Comparison of ENCODE assay signal across 8 cellular contexts in genomic region chr10:7417103-7417623, GRCh38. TPM values are rescaled to one million over a fixed set of nuclear protein-coding genes. Genes with fewer than 3 reads are reported as not detected.
DNase-seq lines count a peak whose midpoint lies in the region; ATAC-seq and TF ChIP-seq lines count a peak whose summit lies in the region.

No MANE protein-coding gene starts in this region.

- no peak overlapping the region for H3K27ac ChIP-seq in PC-9

- H3K4me3 Mint-ChIP-seq in activated CD4-positive, alpha-beta T cell treated with anti-CD3 and anti-CD28 coated beads, Interleukin-2, amount 10 ng/mL, durations not matched to agents 24 days and 14 days: no peak overlapping the region

- H3K36me3 Mint-ChIP-seq in activated CD4-positive, alpha-beta T cell treated with anti-CD3 and anti-CD28 coated beads, Interleukin-2, amount 10 ng/mL, durations not matched to agents 24 days and 14 days (ENCODE audit: low read depth): no peaks in the 10 kb centered on the region

- H3K79me2 ChIP-seq in PC-9 (ENCODE audit: low read depth): no peaks in the 10 kb centered on the region

- no peaks in the 10 kb centered on the region for H3K9me3 Mint-ChIP-seq in activated CD4-positive, alpha-beta T cell treated with anti-CD3 and anti-CD28 coated beads, Interleukin-2, amount 10 ng/mL, durations not matched to agents 24 days and 14 days

- CTCF ChIA-PET in PC-9 (lab: Charles Lee): no interaction called here

- no peak overlapping the region for H2AFZ ChIP-seq in PC-9

- no peaks in the 10 kb centered on the region for H3K9me2 ChIP-seq in PC-9 (ENCODE audit: insufficient read depth)

- POLR2A ChIA-PET in PC-9 (lab: Charles Lee; ENCODE audit: unreplicated experiment): no interaction called here

- intact Hi-C loops in activated CD4-positive, alpha-beta T cell treated with anti-CD3 and anti-CD28 coated beads, Interleukin-2, amount 10 ng/mL, durations not matched to agents 24 days and 14 days (cut with micrococcal nuclease): loop anchor here (1.0 to 10.0 kb wide), 6 partner anchors 156 to 992 kb away; no protein-coding TSS in a partner anchor
- intact Hi-C loops in PC-9 (cut with micrococcal nuclease; ENCODE audit: unreplicated experiment): loop anchor here (1.0 to 2.0 kb wide), 3 partner anchors 497 to 1000 kb away; no protein-coding TSS in a partner anchor

- peaks cover 8% of the 10 kb centered on the region; the same call in 1 of the 2 replicates for H3K27me3 ChIP-seq in PC-9 (ENCODE audit: insufficient read depth, low read depth)

- peak; percentile 64 for DNase-seq in activated CD4-positive, alpha-beta T cell treated with anti-CD3 and anti-CD28 coated beads, Interleukin-2, amount 10 ng/mL, durations not matched to agents 24 days and 14 days
- DNase-seq in activated CD4-positive, alpha-beta T cell treated with anti-CD3 and anti-CD28 coated beads, Interleukin-2, amount 50 U/mL, for 4 hours: no peak
- no peak for DNase-seq in PC-9
- DNase-seq in fibroblast of pulmonary artery (ENCODE audit: low read depth): peak; percentile 74
- DNase-seq in stromal cell of bone marrow (ENCODE audit: low read depth): peak; percentile 16
- no peak for DNase-seq in iPS-NIHi11 (ENCODE audit: low spot score)

- H3K4me1 Mint-ChIP-seq in activated CD4-positive, alpha-beta T cell treated with anti-CD3 and anti-CD28 coated beads, Interleukin-2, amount 10 ng/mL, durations not matched to agents 24 days and 14 days: peaks cover 27% of the 10 kb centered on the region

- no peaks in the 10 kb centered on the region for H4K20me1 ChIP-seq in PC-9 (ENCODE audit: insufficient read depth)

- H3K27me3 Mint-ChIP-seq in activated CD4-positive, alpha-beta T cell treated with anti-CD3 and anti-CD28 coated beads, Interleukin-2, amount 10 ng/mL, durations not matched to agents 24 days and 14 days: peaks cover 30% of the 10 kb centered on the region

- H3K4me2 ChIP-seq in PC-9: no peak overlapping the region

- no peak overlapping the region for H3K27ac Mint-ChIP-seq in activated CD4-positive, alpha-beta T cell treated with anti-CD3 and anti-CD28 coated beads, Interleukin-2, amount 10 ng/mL, durations not matched to agents 24 days and 14 days

- BruUV-seq in PC-9 (replicated peaks; lab: Mats Ljungman, UMichigan): no TSS peak

- TF ChIP-seq CTCF in PC-9 (conservative IDR thresholded peaks at IDR 0.05) (peak; percentile 54), fibroblast of pulmonary artery (IDR thresholded peaks at IDR 0.05; ENCODE audit: low read length, missing control alignments) (peak; percentile 46)

- ATAC-seq in GM21723 (IDR thresholded peaks at IDR 0.05; ENCODE audit: unreplicated experiment) (no peak), GM19455 (IDR thresholded peaks at IDR 0.05; ENCODE audit: unreplicated experiment) (no peak)

- no peaks in the 10 kb centered on the region for H3K4me1 ChIP-seq in PC-9 (replicated peaks; ENCODE audit: insufficient read depth)

- H3F3A ChIP-seq in PC-9 (ENCODE audit: insufficient read depth, low read depth): no peaks in the 10 kb centered on the region

- H3K4me3 ChIP-seq in PC-9 (no peak overlapping the region), fibroblast of pulmonary artery (replicated peaks; ENCODE audit: low read depth, low read length) (no peak overlapping the region)

- H3K9me3 ChIP-seq in PC-9 (ENCODE audit: insufficient read depth, low read depth): no peaks in the 10 kb centered on the region

- no peaks in the 10 kb centered on the region for H3K36me3 ChIP-seq in PC-9 (ENCODE audit: low read depth)

RNA-seq across cellular contexts. Expression of gene SFMBT2, which starts 6.3 kb away (rescaled TPM):
- total RNA-seq in activated CD4-positive, alpha-beta T cell treated with anti-CD3 and anti-CD28 coated beads, Interleukin-2, amount 10 ng/mL, durations not matched to agents 24 days and 14 days: 24.9 TPM in 2 replicates
- total RNA-seq in PC-9 (2021): 0.07 TPM in 1 of 2 replicates, not detected in the other

Comparison
In these comparisons a context has a peak if more than half of its experiments do, and no peak if none do; other contexts are left out.
1. DNase-seq: peak in activated CD4-positive, alpha-beta T cell treated with anti-CD3 and anti-CD28 coated beads, Interleukin-2, amount 10 ng/mL, durations not matched to agents 24 days and 14 days (single experiment), fibroblast of pulmonary artery (single experiment) and stromal cell of bone marrow (single experiment); none in activated CD4-positive, alpha-beta T cell treated with anti-CD3 and anti-CD28 coated beads, Interleukin-2, amount 50 U/mL, for 4 hours (0 of 2), PC-9 (0 of 2) and iPS-NIHi11 (single experiment).
2. RNA of gene SFMBT2, which starts 6.3 kb away (total RNA-seq): 24.9 TPM in activated CD4-positive, alpha-beta T cell treated with anti-CD3 and anti-CD28 coated beads, Interleukin-2, amount 10 ng/mL, durations not matched to agents 24 days and 14 days; 0.07 TPM in PC-9; every median in the first group is over 10 times any median in the second.